ENCODE assay signal across 18 cellular contexts in genomic region chr20:63370623-63371176, GRCh38. TPM values are rescaled to one million over a fixed set of nuclear protein-coding genes. Genes with fewer than 3 reads are reported as not detected.
"Had no signal": no experiment of that assay in that cellular context is flagged by ENCODE, and none has a peak within 500 bp of the region (broad histone marks: within the 10 kb centered on the region; RNA-seq: fewer than 3 reads in every experiment).

No MANE protein-coding gene starts in this region.

- H3K4me1 ChIP-seq: colonic mucosa, prostate gland, suprapubic skin, upper lobe of right lung had no signal

- H3K27me3 Mint-ChIP-seq: activated CD4-positive, alpha-beta memory T cell treated with anti-CD3 and anti-CD28 coated beads, Interleukin-2, amount 10 ng/mL, durations not matched to agents 7 days and 5 days; natural killer cell treated with Interleukin-12 subunit alpha and Interleukin-12 subunit beta and Interleukin-15 and Interleukin-18, amount 100 ng/mL, for 72 hours had no signal

- ATAC-seq: natural killer cell treated with Interleukin-12 subunit alpha and Interleukin-12 subunit beta and Interleukin-15 and Interleukin-18, amount 100 ng/mL, for 72 hours; right lobe of liver; stimulated activated naive CD8-positive, alpha-beta T cell treated with anti-CD3 and anti-CD28 coated beads, Interleukin-15, Interleukin-2, amounts not matched to agents 100 U/mL and 50 U/mL, for 24 hours; upper lobe of right lung had no signal

- DNase-seq: activated CD4-positive, alpha-beta memory T cell treated with anti-CD3 and anti-CD28 coated beads, Interleukin-2, amount 10 ng/mL, durations not matched to agents 7 days and 5 days; activated CD4-positive, alpha-beta T cell treated with anti-CD3 and anti-CD28 coated beads for 4 hours; activated naive CD4-positive, alpha-beta T cell treated with anti-CD3 and anti-CD28 coated beads, Interleukin-2, amount 50 U/mL, for 16 hours; activated T-cell treated with anti-CD3 and anti-CD28 coated beads, Interleukin-2, amount 50 U/mL, for 24 hours; colonic mucosa; kidney; mesendoderm; right lobe of liver; stimulated activated naive CD8-positive, alpha-beta T cell treated with anti-CD3 and anti-CD28 coated beads, Interleukin-15, Interleukin-2, amounts not matched to agents 100 U/mL and 50 U/mL, for 24 hours; upper lobe of right lung had no signal

- H3K4me1 Mint-ChIP-seq: activated CD4-positive, alpha-beta memory T cell treated with anti-CD3 and anti-CD28 coated beads, Interleukin-2, amount 10 ng/mL, durations not matched to agents 7 days and 5 days had no signal

- H3K4me3 Mint-ChIP-seq: activated CD4-positive, alpha-beta memory T cell treated with anti-CD3 and anti-CD28 coated beads, Interleukin-2, amount 10 ng/mL, durations not matched to agents 7 days and 5 days; activated T-cell treated with anti-CD3 and anti-CD28 coated beads, Interleukin-2, amount 50 U/mL, for 24 hours; natural killer cell treated with Interleukin-12 subunit alpha and Interleukin-12 subunit beta and Interleukin-15 and Interleukin-18, amount 100 ng/mL, for 72 hours; WTC11 had no signal

- H3K9me3 ChIP-seq: colonic mucosa, esophagus muscularis mucosa, prostate gland, right lobe of liver, suprapubic skin, upper lobe of right lung had no signal

- H3K27me3 ChIP-seq: colonic mucosa, right lobe of liver had no signal

- H3K9me3 Mint-ChIP-seq: activated CD4-positive, alpha-beta memory T cell treated with anti-CD3 and anti-CD28 coated beads, Interleukin-2, amount 10 ng/mL, durations not matched to agents 7 days and 5 days; activated T-cell treated with anti-CD3 and anti-CD28 coated beads, Interleukin-2, amount 50 U/mL, for 24 hours; natural killer cell treated with Interleukin-12 subunit alpha and Interleukin-12 subunit beta and Interleukin-15 and Interleukin-18, amount 100 ng/mL, for 72 hours; WTC11 had no signal

- H3K36me3 Mint-ChIP-seq: natural killer cell treated with Interleukin-12 subunit alpha and Interleukin-12 subunit beta and Interleukin-15 and Interleukin-18, amount 100 ng/mL, for 72 hours; WTC11 had no signal

- H3K27ac ChIP-seq: colonic mucosa, esophagus muscularis mucosa, prostate gland, right lobe of liver, suprapubic skin, upper lobe of right lung had no signal

- H3K4me3 ChIP-seq: colonic mucosa, esophagus muscularis mucosa, prostate gland, right lobe of liver, suprapubic skin, upper lobe of right lung had no signal

- H3K27ac Mint-ChIP-seq: activated CD4-positive, alpha-beta memory T cell treated with anti-CD3 and anti-CD28 coated beads, Interleukin-2, amount 10 ng/mL, durations not matched to agents 7 days and 5 days; activated T-cell treated with anti-CD3 and anti-CD28 coated beads, Interleukin-2, amount 50 U/mL, for 24 hours; natural killer cell treated with Interleukin-12 subunit alpha and Interleukin-12 subunit beta and Interleukin-15 and Interleukin-18, amount 100 ng/mL, for 72 hours; WTC11 had no signal

RNA-seq across cellular contexts. Expression of gene CHRNA4, which starts 9.6 kb away (rescaled TPM):
- total RNA-seq: activated CD4-positive, alpha-beta memory T cell treated with anti-CD3 and anti-CD28 coated beads, Interleukin-2, amount 10 ng/mL, durations not matched to agents 7 days and 5 days; esophagus muscularis mucosa; natural killer cell treated with Interleukin-12 subunit alpha and Interleukin-12 subunit beta and Interleukin-15 and Interleukin-18, amount 100 ng/mL, for 72 hours; omental fat pad; suprapubic skin; T-helper 2 cell treated with Interferon-gamma antibody and Interleukin-4, amounts not matched to agents 100 ng/mL and 5 ng/mL, for 36 hours had no signal
- polyA plus RNA-seq: adipose tissue had no signal
